ENCODE assay signal across 8 cellular contexts in the genomic region with DNA sequence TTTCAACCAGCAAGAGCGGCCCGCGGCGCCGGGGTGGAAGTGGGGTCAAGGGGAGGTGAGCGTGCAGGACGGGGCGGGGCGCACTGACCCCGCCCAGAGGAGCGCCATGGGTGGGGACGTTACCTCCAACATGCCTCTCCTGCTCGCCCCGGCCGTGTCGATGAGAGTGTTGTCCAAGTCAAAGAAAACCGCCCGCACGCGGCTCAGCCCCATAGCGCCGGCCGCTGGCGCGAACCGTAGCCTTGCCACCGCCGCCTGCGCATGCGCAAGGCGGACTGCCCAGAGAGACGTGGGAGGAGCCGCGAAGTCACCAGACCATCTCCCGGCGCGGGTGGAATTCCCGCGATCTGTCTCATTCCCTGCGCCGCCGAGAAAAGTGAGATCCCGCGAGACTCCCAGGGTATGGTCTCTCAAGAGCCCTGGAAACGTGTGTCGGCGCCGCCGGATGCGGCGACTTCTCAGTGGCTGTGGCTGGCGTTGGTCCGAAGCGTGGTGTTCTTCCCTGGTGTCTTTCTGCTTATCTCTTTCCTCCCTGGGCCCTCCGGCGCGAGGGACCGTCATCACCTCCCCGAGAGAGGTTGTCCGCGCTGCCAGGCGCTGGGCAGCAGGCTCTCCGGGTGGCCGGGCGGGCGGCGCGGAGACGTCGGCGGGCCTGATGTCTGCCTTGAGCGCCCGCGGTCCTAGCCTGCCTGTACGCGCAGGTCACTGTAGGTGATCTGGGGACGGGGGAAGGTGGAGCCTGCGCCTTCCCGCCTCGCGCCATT. TPM values are rescaled to one million over a fixed set of nuclear protein-coding genes. Genes with fewer than 3 reads are reported as not detected.
DNase-seq lines count a peak whose midpoint lies in the region; ATAC-seq and TF ChIP-seq lines count a peak whose summit lies in the region.

A gene with protein sequence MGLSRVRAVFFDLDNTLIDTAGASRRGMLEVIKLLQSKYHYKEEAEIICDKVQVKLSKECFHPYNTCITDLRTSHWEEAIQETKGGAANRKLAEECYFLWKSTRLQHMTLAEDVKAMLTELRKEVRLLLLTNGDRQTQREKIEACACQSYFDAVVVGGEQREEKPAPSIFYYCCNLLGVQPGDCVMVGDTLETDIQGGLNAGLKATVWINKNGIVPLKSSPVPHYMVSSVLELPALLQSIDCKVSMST (minus strand): TSS at position 279 of the 764 bp plus-strand sequence. CDS start 66 bp downstream, at position 213.

- ATAC-seq in GM21390 (IDR thresholded peaks at IDR 0.05; ENCODE audit: unreplicated experiment): peak; percentile 80

- peak within 1 kb of the TSS; percentile 92 for H3K27ac ChIP-seq in endodermal cell (ENCODE audit: low read depth, low read length)
- peak within 1 kb of the TSS; percentile 92 for H3K27ac ChIP-seq in mesodermal cell (ENCODE audit: low read depth, low read length, severe bottlenecking)

- H3K4me3 Mint-ChIP-seq in endodermal cell: peak within 1 kb of the TSS; percentile 77

- DNase-seq in D341Med (ENCODE audit: low spot score) (peak; percentile 99), HUDEP-2 (lab: John Stamatoyannopoulos, UW; ENCODE audit: unreplicated experiment in 76 of 76) (peak; percentile 44 to 97 (median 89)), NOMO-1 treated with dmso at 0.1 percent for 144 hours (lab: John Stamatoyannopoulos, UW; ENCODE audit: unreplicated experiment) (peak; percentile 91), endodermal cell (peak; percentile 98)
- peak; percentile 58 for DNase-seq in activated CD8-positive, alpha-beta memory T cell treated with anti-CD3 and anti-CD28 coated beads, Interleukin-2, amount 50 U/mL, for 1 hour (ENCODE audit: extremely low read depth)
- DNase-seq in stimulated activated CD8-positive, alpha-beta memory T cell treated with anti-CD3 and anti-CD28 coated beads, Interleukin-15, amount 100 ng/mL, for 24 hours (ENCODE audit: low read depth): peak; percentile 70

- peak within 1 kb of the TSS; percentile 96 for H3K27ac Mint-ChIP-seq in endodermal cell

- H3K4me1 Mint-ChIP-seq in endodermal cell: peaks cover 32% of the 10 kb centered on the region

- no peaks in the 10 kb centered on the region for H3K36me3 ChIP-seq in endodermal cell (ENCODE audit: control insufficient read depth, insufficient read depth, low read length)
- peaks cover 5% of the 10 kb centered on the region for H3K36me3 ChIP-seq in mesodermal cell (ENCODE audit: control insufficient read depth, insufficient read depth, low read length)

- H3K27me3 ChIP-seq in endodermal cell (ENCODE audit: control insufficient read depth, insufficient read depth, low read length, poor library complexity, severe bottlenecking): no peaks in the 10 kb centered on the region

- H3K4me3 ChIP-seq in endodermal cell (ENCODE audit: low read length) (peak within 1 kb of the TSS; percentile 92), mesodermal cell (ENCODE audit: extremely low read depth, insufficient read depth, low read length, poor library complexity, severe bottlenecking) (peak within 1 kb of the TSS; percentile 89)

- H3K9ac ChIP-seq in endodermal cell (ENCODE audit: extremely low read depth, low read length, poor library complexity, severe bottlenecking): peak within 1 kb of the TSS; percentile 89

- peaks cover 26% of the 10 kb centered on the region for H3K9me3 Mint-ChIP-seq in endodermal cell

- H3K9me3 ChIP-seq in endodermal cell (ENCODE audit: control insufficient read depth, low read length) (peaks cover 7% of the 10 kb centered on the region), mesodermal cell (ENCODE audit: control insufficient read depth, low read length) (no peaks in the 10 kb centered on the region)

- H3K4me1 ChIP-seq in endodermal cell (ENCODE audit: control insufficient read depth, insufficient read depth, low read length): peaks cover 6% of the 10 kb centered on the region
- H3K4me1 ChIP-seq in mesodermal cell (ENCODE audit: control insufficient read depth, insufficient read depth, low read length, poor library complexity, severe bottlenecking): peaks cover 3% of the 10 kb centered on the region

- WGBS in endodermal cell (ENCODE audit: insufficient coverage in 1 of 2, insufficient read length in 1 of 2), 2 experiments: 3 to 6% methylated on average over 19 to 81 of the region's 81 CpGs
- WGBS in mesodermal cell (ENCODE audit: insufficient coverage in 2 of 2), 2 experiments: 1% methylated on average over 58 to 68 of the region's 81 CpGs

- no peak for TF ChIP-seq CTCF in endodermal cell (conservative IDR thresholded peaks at IDR 0.05)

- H3K27me3 Mint-ChIP-seq in endodermal cell (ENCODE audit: insufficient read depth): peaks cover 7% of the 10 kb centered on the region

- peaks cover 8% of the 10 kb centered on the region for H3K36me3 Mint-ChIP-seq in endodermal cell (ENCODE audit: low read depth)

RNA-seq across cellular contexts. Expression of the gene that starts here (rescaled TPM):
- 10 to 100 TPM in 1 of 2 donors, 1 to 10 TPM in 1; 6.5 to 10.4 TPM for total RNA-seq in endodermal cell
- polyA plus RNA-seq in endodermal cell (2013, experiment 1 of 2): 5.9 TPM
- polyA plus RNA-seq in endodermal cell (2013, experiment 2 of 2): 4.6 TPM
- polyA plus RNA-seq in mesodermal cell (2013, experiment 1 of 2): 5.9 TPM
- 5.4 TPM for polyA plus RNA-seq in mesodermal cell (2013, experiment 2 of 2)

Comparison
In these comparisons a context has a peak if more than half of its experiments do, and no peak if none do; other contexts are left out.
1. Peak in every context shown above with its lines: DNase-seq, ATAC-seq, H3K4me3 ChIP-seq and H3K27ac ChIP-seq.